Comparison of ENCODE assay signal across 9 cellular contexts in the genomic region with DNA sequence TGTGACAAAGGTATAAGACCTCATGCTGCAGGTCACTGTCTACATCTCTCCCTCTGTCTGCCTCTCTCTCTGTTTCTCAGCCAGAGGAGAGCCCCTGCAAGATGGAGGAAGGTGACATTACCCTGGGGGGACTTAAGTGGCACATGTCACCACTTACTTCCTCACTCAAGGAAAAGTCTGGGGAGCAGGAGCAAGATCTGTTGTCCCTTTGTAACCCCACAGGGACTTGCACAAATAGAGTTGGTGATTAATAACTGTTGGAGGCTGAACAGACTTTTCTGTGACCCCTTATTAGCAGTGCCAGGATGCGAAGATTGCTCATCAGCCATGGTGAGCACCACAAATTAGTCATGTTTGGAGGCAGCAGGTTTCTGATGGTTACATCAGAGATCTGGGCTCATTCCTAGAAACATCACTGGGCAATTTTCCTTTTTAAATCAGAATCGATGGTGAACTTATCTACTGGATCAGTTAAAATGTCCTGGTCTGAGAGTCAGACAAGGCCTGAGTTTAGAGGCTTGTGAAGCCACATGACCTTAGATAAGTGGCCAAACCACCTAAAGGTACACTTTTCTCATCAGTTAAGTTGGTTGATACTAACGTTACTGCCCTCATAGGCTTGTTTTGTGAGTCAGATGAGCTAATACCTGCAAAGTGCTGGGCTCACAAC.
A peak's percentile ranks its signal among the peaks of the same experiment; 100 is the strongest.
DNase-seq lines count a peak whose midpoint lies in the region; ATAC-seq, FAIRE-seq and TF ChIP-seq lines count a peak whose summit lies in the region.
"Had no signal": no experiment of that assay in that cellular context is flagged by ENCODE, and none has a peak within 500 bp of the region (broad histone marks: within the 10 kb centered on the region; RNA-seq: fewer than 3 reads in every experiment).

No MANE protein-coding gene starts in this region.

- no CpG with 5 or more reads among the region's 3 CpGs for WGBS in neuronal stem cell (ENCODE audit: extremely low coverage in 2 of 2, insufficient read length in 2 of 2, insufficient replicate concordance in 1 of 2), 2 donors

- H3K9me3 ChIP-seq in RWPE2 (ENCODE audit: severe bottlenecking) (no peaks in the 10 kb centered on the region), neuronal stem cell (replicated peaks in 1 of 2; ENCODE audit: control insufficient read depth in 2 of 2, insufficient read depth in 1 of 2, low read depth in 1 of 2, low read length in 2 of 2) (no peaks in the 10 kb centered on the region)
- H3K9me3 ChIP-seq in effector memory CD4-positive, alpha-beta T cell (ENCODE audit: control insufficient read depth, low read length), result no peaks in the 10 kb centered on the region

- no peak overlapping the region for H3K23ac ChIP-seq in neuronal stem cell (ENCODE audit: low read depth, low read length, poor library complexity)

- H2BK15ac ChIP-seq in neuronal stem cell (ENCODE audit: low read length), result no peak overlapping the region

- no peak overlapping the region for H4K8ac ChIP-seq in neuronal stem cell (ENCODE audit: low read depth, low read length)

- no peak overlapping the region for H4K91ac ChIP-seq in neuronal stem cell (ENCODE audit: low read depth, low read length, poor library complexity)

- H3K36me3 ChIP-seq in RWPE2 (ENCODE audit: low read depth), result no peaks in the 10 kb centered on the region
- H3K36me3 ChIP-seq in neuronal stem cell (replicated peaks in 1 of 2; ENCODE audit: control insufficient read depth in 2 of 2, insufficient read depth in 2 of 2, low read length in 2 of 2), result no peaks in the 10 kb centered on the region
- H3K36me3 ChIP-seq in effector memory CD4-positive, alpha-beta T cell (ENCODE audit: control insufficient read depth, insufficient read depth, low read length), result no peaks in the 10 kb centered on the region

- no peak overlapping the region for H2BK12ac ChIP-seq in neuronal stem cell (ENCODE audit: low read length)

- no peak for TF ChIP-seq CTCF in RWPE2 (IDR thresholded peaks at IDR 0.05; ENCODE audit: poor library complexity, severe bottlenecking)

- H3K4me1 ChIP-seq in RWPE2 (ENCODE audit: insufficient read depth, poor library complexity, severe bottlenecking), result peaks cover 21% of the 10 kb centered on the region
- H3K4me1 ChIP-seq in neuronal stem cell (ENCODE audit: control insufficient read depth in 2 of 2, insufficient read depth in 1 of 2, low read depth in 1 of 2, low read length in 2 of 2), result peaks cover 0 to 2% of the 10 kb centered on the region in 2 donors
- H3K4me1 ChIP-seq in effector memory CD4-positive, alpha-beta T cell (ENCODE audit: control insufficient read depth, insufficient read depth, low read length, poor library complexity, severe bottlenecking), result no peaks in the 10 kb centered on the region

- H3K4me3 ChIP-seq in RWPE2 (ENCODE audit: severe bottlenecking), result no peak overlapping the region
- H3K4me3 ChIP-seq in neuronal stem cell (ENCODE audit: low read length in 2 of 2), result no peak overlapping the region
- H3K4me3 ChIP-seq in effector memory CD4-positive, alpha-beta T cell (ENCODE audit: insufficient read depth, low read depth, low read length, poor library complexity, severe bottlenecking), result no peak overlapping the region

- H3K27me3 ChIP-seq in RWPE2 (ENCODE audit: insufficient read depth, poor library complexity, severe bottlenecking), result no peaks in the 10 kb centered on the region
- H3K27me3 ChIP-seq in neuronal stem cell (ENCODE audit: control insufficient read depth in 3 of 3, insufficient read depth in 3 of 3, low read depth in 1 of 3, low read length in 3 of 3), result no peaks in the 10 kb centered on the region
- H3K27me3 ChIP-seq in effector memory CD4-positive, alpha-beta T cell (replicated peaks; ENCODE audit: control insufficient read depth, insufficient read depth, low read length, poor library complexity, severe bottlenecking), result no peaks in the 10 kb centered on the region

- no peak overlapping the region for H3K14ac ChIP-seq in neuronal stem cell (ENCODE audit: low read length)

- no peak overlapping the region for H3K9ac ChIP-seq in neuronal stem cell (ENCODE audit: low read depth, low read length, poor library complexity)

- H2BK5ac ChIP-seq in neuronal stem cell (ENCODE audit: low read length), result no peak overlapping the region

- DNase-seq in stimulated activated CD4-positive, alpha-beta T cell treated with anti-CD3 and anti-CD28 coated beads, Interleukin-1b, Interleukin-23, amount 100 ng/mL, for 48 hours, result peak; percentile 11
- no peak for DNase-seq in stimulated activated CD4-positive, alpha-beta T cell treated with anti-CD3 and anti-CD28 coated beads, Interleukin-2, amount 100 ng/mL, for 24 hours
- no peak for DNase-seq in RWPE2 (ENCODE audit: low spot score)
- peak; percentile 92 for DNase-seq in fibroblast of peridontal ligament (ENCODE audit: extremely low read depth)
- peak; percentile 47 for DNase-seq in urothelium cell line (ENCODE audit: low spot score)
- DNase-seq in neuronal stem cell (ENCODE audit: low spot score), result no peak
- no peak for DNase-seq in 8988T
- DNase-seq in effector memory CD4-positive, alpha-beta T cell, result no peak
- DNase-seq: small intestine had no signal

- no peak overlapping the region for H3K4ac ChIP-seq in neuronal stem cell (ENCODE audit: low read length)

- no peak overlapping the region for H3K4me2 ChIP-seq in neuronal stem cell (ENCODE audit: insufficient read depth, low read length, poor library complexity, severe bottlenecking)

- no peaks in the 10 kb centered on the region for H3K79me1 ChIP-seq in neuronal stem cell (ENCODE audit: low read depth, low read length)

- H3K18ac ChIP-seq in neuronal stem cell (ENCODE audit: low read length), result no peak overlapping the region

- H2AK5ac ChIP-seq in neuronal stem cell (ENCODE audit: low read depth, low read length), result no peak overlapping the region

- no peak overlapping the region for H2BK120ac ChIP-seq in neuronal stem cell (ENCODE audit: low read depth, low read length)

- H2AFZ ChIP-seq in neuronal stem cell (ENCODE audit: low read length), result no peak overlapping the region

- peak; percentile 98 for ATAC-seq in RWPE2 (ENCODE audit: low read depth)

- H3K27ac ChIP-seq in RWPE2 (ENCODE audit: poor library complexity, severe bottlenecking), result no peak overlapping the region
- no peak overlapping the region for H3K27ac ChIP-seq in neuronal stem cell (replicated peaks; ENCODE audit: low read length)
- H3K27ac ChIP-seq in effector memory CD4-positive, alpha-beta T cell (ENCODE audit: insufficient read depth, low read length, poor library complexity, severe bottlenecking), result no peak overlapping the region

- FAIRE-seq in urothelium cell line (lab: Jason Lieb, UNC), result no peak
- FAIRE-seq: small intestine had no signal

Comparison
In these comparisons a context has a peak if more than half of its experiments do, and no peak if none do; other contexts are left out.
1. DNase-seq: peak in stimulated activated CD4-positive, alpha-beta T cell treated with anti-CD3 and anti-CD28 coated beads, Interleukin-1b, Interleukin-23, amount 100 ng/mL, for 48 hours (single experiment), fibroblast of peridontal ligament (single experiment) and urothelium cell line (single experiment); none in stimulated activated CD4-positive, alpha-beta T cell treated with anti-CD3 and anti-CD28 coated beads, Interleukin-2, amount 100 ng/mL, for 24 hours (0 of 2), RWPE2 (single experiment), neuronal stem cell (single experiment), 8988T (single experiment) and effector memory CD4-positive, alpha-beta T cell (0 of 3).